24 cellular contexts compared by ENCODE assay signal in genomic region chr1:39800471-39800835, GRCh38. TPM values are rescaled to one million over a fixed set of nuclear protein-coding genes. Genes with fewer than 3 reads are reported as not detected.
A peak's percentile ranks its signal among the peaks of the same experiment; 100 is the strongest.
DNase-seq lines count a peak whose midpoint lies in the region; ATAC-seq and TF ChIP-seq lines count a peak whose summit lies in the region.
"Had no signal": no experiment of that assay in that cellular context is flagged by ENCODE, and none has a peak within 500 bp of the region (broad histone marks: within the 10 kb centered on the region; RNA-seq: fewer than 3 reads in every experiment).

No MANE protein-coding gene starts in this region.

- no peak for TF ChIP-seq POLR2A in breast epithelium (IDR thresholded peaks at IDR 0.05)

- peaks cover 0 to 4% of the 10 kb centered on the region in 2 donors for H3K9me3 ChIP-seq in breast epithelium
- peaks cover under 1% of the 10 kb centered on the region for H3K9me3 ChIP-seq in smooth muscle cell (replicated peaks; ENCODE audit: low read depth)
- H3K9me3 ChIP-seq: SJCRH30, upper lobe of left lung had no signal

- no peak for ATAC-seq in foreskin keratinocyte
- ATAC-seq in GM21619 (IDR thresholded peaks at IDR 0.05; ENCODE audit: unreplicated experiment) = no peak
- no peak for ATAC-seq in GM19023 (IDR thresholded peaks at IDR 0.05; ENCODE audit: unreplicated experiment)

- H3K4me2 ChIP-seq in smooth muscle cell = peak overlapping the region; percentile 63
- H3K4me2 ChIP-seq: GM23338 had no signal

- no peak overlapping the region for H3K27ac ChIP-seq in breast epithelium
- peak overlapping the region; percentile 31 for H3K27ac ChIP-seq in foreskin keratinocyte
- peak overlapping the region; percentile 49 for H3K27ac ChIP-seq in smooth muscle cell (ENCODE audit: low read depth)
- no peak overlapping the region for H3K27ac ChIP-seq in brain microvascular endothelial cell
- H3K27ac ChIP-seq: SJCRH30, upper lobe of left lung, WERI-Rb-1 had no signal

- in situ Hi-C loops in brain microvascular endothelial cell (cut with HindIII; ENCODE audit: low pct_ligation_motif_present, low sequenced_read_pairs) = no loop called here

- intact Hi-C loops in MCF 10A (cut with micrococcal nuclease) (loop anchor here (1.0 to 10.0 kb wide), 2 partner anchors 76 to 194 kb away; no protein-coding TSS in a partner anchor), breast epithelium (cut with DNase I; ENCODE audit: low total_unique reads) (no loop called here)

- H3K27me3 Mint-ChIP-seq in MCF 10A (ENCODE audit: insufficient read depth, unreplicated experiment) = no peaks in the 10 kb centered on the region
- H3K27me3 Mint-ChIP-seq: activated naive CD8-positive, alpha-beta T cell treated with anti-CD3 and anti-CD28 coated beads for 36 hours; activated T-helper 17 cell treated with anti-CD3 and anti-CD28 coated beads, Interleukin-2, amount 50 U/mL, for 72 hours; B cell; effector memory CD8-positive, alpha-beta T cell had no signal

- BruUV-seq in MCF 10A (replicated peaks; lab: Mats Ljungman, UMichigan) = no TSS peak

- POLR2A ChIA-PET in MCF 10A (lab: Yijun Ruan, JAX) = interaction anchor here (0.7 to 2.1 kb wide), 6 partner anchors 13 to 133 kb away, joined by 3 to 7 read pairs (median 4); partner anchors contain the start of genes MYCL and PPIE

- H3K4me1 Mint-ChIP-seq in MCF 10A (ENCODE audit: insufficient read depth, unreplicated experiment) = peaks cover 26% of the 10 kb centered on the region
- H3K4me1 Mint-ChIP-seq: activated T-helper 17 cell treated with anti-CD3 and anti-CD28 coated beads, Interleukin-2, amount 50 U/mL, for 72 hours had no signal

- no peaks in the 10 kb centered on the region for H3F3A ChIP-seq in smooth muscle cell (ENCODE audit: low read depth)

- TF ChIP-seq CTCF in MCF 10A (IDR thresholded peaks at IDR 0.05; ENCODE audit: unreplicated experiment) (no peak), breast epithelium (IDR thresholded peaks at IDR 0.05) (no peak), foreskin keratinocyte (conservative IDR thresholded peaks at IDR 0.05) (no peak), smooth muscle cell (IDR thresholded peaks at IDR 0.05; ENCODE audit: borderline replicate concordance, insufficient read depth, poor library complexity, severe bottlenecking) (no peak), brain microvascular endothelial cell (IDR thresholded peaks at IDR 0.05; ENCODE audit: low read depth, low read length, missing control alignments) (no peak)

- CTCF ChIA-PET in MCF 10A (lab: Yijun Ruan, JAX) = interaction anchor here (0.6 to 2.0 kb wide), 10 partner anchors 16 to 848 kb away, joined by 3 to 8 read pairs (median 3); partner anchors contain the start of gene NT5C1A

- no peak overlapping the region for H3K9ac ChIP-seq in smooth muscle cell (ENCODE audit: low read depth)

- no peak overlapping the region for H3K4me3 ChIP-seq in breast epithelium
- no peak overlapping the region for H3K4me3 ChIP-seq in smooth muscle cell
- H3K4me3 ChIP-seq in brain microvascular endothelial cell (ENCODE audit: low read depth, low read length) = no peak overlapping the region
- H3K4me3 ChIP-seq: GM23338, MG63, SJCRH30 had no signal

- 91% methylated on average over 3 of the region's 3 CpGs for WGBS in smooth muscle cell (ENCODE audit: low lambda C conversion rate)

- DNase-seq in MCF 10A (ENCODE audit: unreplicated experiment) (peak; percentile 81), breast epithelium (ENCODE audit: low spot score in 2 of 2) (no peak), NOMO-1 treated with dmso at 0.1 percent for 144 hours (lab: John Stamatoyannopoulos, UW; ENCODE audit: unreplicated experiment) (peak; percentile 75), foreskin keratinocyte (peak; percentile 46 to 54), smooth muscle cell (lab: John Stamatoyannopoulos, UW; ENCODE audit: unreplicated experiment) (no peak), brain microvascular endothelial cell (no peak)
- DNase-seq: activated CD4-positive, alpha-beta T cell treated with anti-CD3 and anti-CD28 coated beads, Interleukin-2, amount 50 U/mL, for 1 hour; activated naive CD8-positive, alpha-beta T cell treated with anti-CD3 and anti-CD28 coated beads for 36 hours; effector memory CD8-positive, alpha-beta T cell; naive thymus-derived CD4-positive, alpha-beta T cell; right cardiac atrium; SJCRH30; upper lobe of left lung; WERI-Rb-1 had no signal

- H3K36me3 ChIP-seq in breast epithelium = no peaks in the 10 kb centered on the region
- H3K36me3 ChIP-seq in smooth muscle cell (ENCODE audit: low read depth) = no peaks in the 10 kb centered on the region
- H3K36me3 ChIP-seq in brain microvascular endothelial cell (replicated peaks) = no peaks in the 10 kb centered on the region
- H3K36me3 ChIP-seq: MG63, SJCRH30, upper lobe of left lung, WERI-Rb-1 had no signal

- no peaks in the 10 kb centered on the region for H4K20me1 ChIP-seq in smooth muscle cell (ENCODE audit: low read depth)

- peak overlapping the region; percentile 78 for H3K27ac Mint-ChIP-seq in MCF 10A (ENCODE audit: low read depth, unreplicated experiment)
- H3K27ac Mint-ChIP-seq: activated T-helper 17 cell treated with anti-CD3 and anti-CD28 coated beads, Interleukin-2, amount 50 U/mL, for 72 hours; GM23338 had no signal

- no peaks in the 10 kb centered on the region for H3K79me2 ChIP-seq in smooth muscle cell (ENCODE audit: low read depth)

- peaks cover 6% of the 10 kb centered on the region for H3K36me3 Mint-ChIP-seq in MCF 10A (ENCODE audit: insufficient read depth, unreplicated experiment)

- no peaks in the 10 kb centered on the region for H3K9me3 Mint-ChIP-seq in MCF 10A (ENCODE audit: unreplicated experiment)
- H3K9me3 Mint-ChIP-seq: activated T-helper 17 cell treated with anti-CD3 and anti-CD28 coated beads, Interleukin-2, amount 50 U/mL, for 72 hours; effector memory CD8-positive, alpha-beta T cell; T-helper 1 cell treated with Interleukin-12 subunit alpha and Interleukin-12 subunit beta and Interleukin-4 antibody, amounts not matched to agents 30 μg/mL and 1 μg/mL, for 36 hours had no signal

- H3K27me3 ChIP-seq in breast epithelium (no peaks in the 10 kb centered on the region), foreskin keratinocyte (no peaks in the 10 kb centered on the region), smooth muscle cell (ENCODE audit: low read depth) (no peaks in the 10 kb centered on the region), brain microvascular endothelial cell (replicated peaks) (no peaks in the 10 kb centered on the region)
- H3K27me3 ChIP-seq: MG63, SJCRH30, upper lobe of left lung had no signal

- H2AFZ ChIP-seq in smooth muscle cell (ENCODE audit: low read depth) = no peak overlapping the region
- H2AFZ ChIP-seq: GM23338 had no signal

- no peaks in the 10 kb centered on the region for H3K4me1 ChIP-seq in breast epithelium
- peaks cover 8% of the 10 kb centered on the region for H3K4me1 ChIP-seq in foreskin keratinocyte
- H3K4me1 ChIP-seq in smooth muscle cell (ENCODE audit: low read depth) = peaks cover 5% of the 10 kb centered on the region

- H3K4me3 Mint-ChIP-seq in MCF 10A (ENCODE audit: unreplicated experiment) = no peak overlapping the region
- H3K4me3 Mint-ChIP-seq: activated T-helper 17 cell treated with anti-CD3 and anti-CD28 coated beads, Interleukin-2, amount 50 U/mL, for 72 hours; GM23338 had no signal

RNA-seq across cellular contexts. Expression of gene BMP8B, which starts 11.8 kb away (rescaled TPM):
- total RNA-seq in MCF 10A (2022) (0.21 and 0.52 TPM in 2 replicates), breast epithelium (1 to 10 TPM in 1 of 3 donors, under 1 TPM in 2; 0.48 to 1.3 (median 0.59) TPM), foreskin keratinocyte (0.04 and 0.10 TPM in 2 replicates), smooth muscle cell (0.27 TPM in 1 of 2 replicates, not detected in the other)
- polyA plus RNA-seq in foreskin keratinocyte (0.01 and 0.02 TPM in 2 replicates), smooth muscle cell (0.06 TPM in 1 of 2 replicates, not detected in the other)
- total RNA-seq: IMR-90 had no signal
- polyA plus RNA-seq: IMR-90 had no signal

RNA-seq across cellular contexts. Expression of gene OXCT2, which starts 29.3 kb away (rescaled TPM):
- total RNA-seq in MCF 10A (2022) = not detected in 2 replicates
- under 1 TPM in 2 of 3 donors, not detected in 1; 0.32 to 0.66 TPM for total RNA-seq in breast epithelium
- 0.20 and 0.32 TPM in 2 replicates for total RNA-seq in foreskin keratinocyte
- 0.26 and 0.44 TPM in 2 replicates for polyA plus RNA-seq in foreskin keratinocyte
- not detected in 2 replicates for total RNA-seq in smooth muscle cell
- polyA plus RNA-seq in smooth muscle cell = not detected in 2 replicates
- total RNA-seq: A172, osteocyte had no signal
- polyA plus RNA-seq: naive thymus-derived CD4-positive, alpha-beta T cell had no signal

Comparison
In these comparisons a context has a peak if more than half of its experiments do, and no peak if none do; other contexts are left out.
1. DNase-seq: peak in MCF 10A (single experiment), NOMO-1 treated with dmso at 0.1 percent for 144 hours (single experiment) and foreskin keratinocyte (2 of 2); none in breast epithelium (0 of 2), smooth muscle cell (single experiment) and brain microvascular endothelial cell (single experiment).
2. H3K27ac ChIP-seq: peak in foreskin keratinocyte (single experiment) and smooth muscle cell (single experiment); none in breast epithelium (0 of 2) and brain microvascular endothelial cell (single experiment).